Comparison of ENCODE assay signal across 8 cellular contexts in the genomic region with DNA sequence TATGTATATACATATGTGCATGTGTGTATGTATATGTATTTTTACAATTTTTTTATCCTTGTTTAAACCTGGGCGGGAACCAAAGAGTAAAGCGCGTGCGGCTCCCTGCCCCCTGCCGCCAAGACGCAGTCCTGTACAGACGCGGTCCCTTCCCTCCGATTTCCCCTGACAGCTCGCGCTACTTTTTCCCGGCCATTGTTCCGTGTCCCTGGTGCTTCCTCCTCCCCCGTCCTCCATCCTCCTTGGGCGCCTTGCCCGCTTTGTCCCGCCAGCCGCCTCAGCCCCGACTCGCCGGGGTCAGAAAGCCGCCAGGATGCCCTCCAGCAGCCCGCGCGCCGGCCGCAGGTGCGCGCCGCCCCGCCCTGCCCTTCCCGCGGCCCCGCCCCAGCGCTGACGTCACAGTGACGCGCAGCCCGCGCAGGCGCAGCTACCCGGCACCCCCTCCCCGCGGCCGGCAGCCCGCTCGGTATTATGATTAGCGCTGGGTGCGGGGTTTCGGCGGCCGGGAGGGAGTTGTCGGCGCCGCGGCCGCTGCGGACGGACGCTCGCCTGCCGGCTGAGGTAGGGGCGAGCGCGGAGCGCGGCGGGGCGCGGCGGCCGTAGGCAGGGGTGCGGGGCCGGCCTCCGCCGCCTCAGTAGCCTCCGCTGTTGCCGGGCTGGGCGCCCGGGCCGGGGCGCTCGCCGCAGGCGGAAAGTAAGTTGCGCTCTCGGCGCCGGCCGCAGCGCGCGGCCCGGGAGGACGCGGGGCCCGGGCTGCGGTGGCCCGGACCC. TPM values are rescaled to one million over a fixed set of nuclear protein-coding genes. Genes with fewer than 3 reads are reported as not detected.
DNase-seq lines count a peak whose midpoint lies in the region; ATAC-seq and TF ChIP-seq lines count a peak whose summit lies in the region.

A gene with protein sequence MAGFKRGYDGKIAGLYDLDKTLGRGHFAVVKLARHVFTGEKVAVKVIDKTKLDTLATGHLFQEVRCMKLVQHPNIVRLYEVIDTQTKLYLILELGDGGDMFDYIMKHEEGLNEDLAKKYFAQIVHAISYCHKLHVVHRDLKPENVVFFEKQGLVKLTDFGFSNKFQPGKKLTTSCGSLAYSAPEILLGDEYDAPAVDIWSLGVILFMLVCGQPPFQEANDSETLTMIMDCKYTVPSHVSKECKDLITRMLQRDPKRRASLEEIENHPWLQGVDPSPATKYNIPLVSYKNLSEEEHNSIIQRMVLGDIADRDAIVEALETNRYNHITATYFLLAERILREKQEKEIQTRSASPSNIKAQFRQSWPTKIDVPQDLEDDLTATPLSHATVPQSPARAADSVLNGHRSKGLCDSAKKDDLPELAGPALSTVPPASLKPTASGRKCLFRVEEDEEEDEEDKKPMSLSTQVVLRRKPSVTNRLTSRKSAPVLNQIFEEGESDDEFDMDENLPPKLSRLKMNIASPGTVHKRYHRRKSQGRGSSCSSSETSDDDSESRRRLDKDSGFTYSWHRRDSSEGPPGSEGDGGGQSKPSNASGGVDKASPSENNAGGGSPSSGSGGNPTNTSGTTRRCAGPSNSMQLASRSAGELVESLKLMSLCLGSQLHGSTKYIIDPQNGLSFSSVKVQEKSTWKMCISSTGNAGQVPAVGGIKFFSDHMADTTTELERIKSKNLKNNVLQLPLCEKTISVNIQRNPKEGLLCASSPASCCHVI (plus strand): TSS at position 426 of the 771 bp plus-strand sequence. CDS start 16,664 bp downstream, outside the sequence.

- CTCF ChIA-PET in BJ (lab: Yijun Ruan, JAX) = interaction anchor here (1.3 to 1.9 kb wide), 4 partner anchors 10 to 216 kb away, joined by 3 to 9 read pairs (median 4); no protein-coding TSS in a partner anchor

- H3K27me3 Mint-ChIP-seq in memory B cell = no peaks in the 10 kb centered on the region

- no peaks in the 10 kb centered on the region for H3K9me3 Mint-ChIP-seq in memory B cell

- peak; percentile 82 for TF ChIP-seq POLR2A in GM18951 (IDR thresholded peaks at IDR 0.05; ENCODE audit: extremely low read depth, insufficient read depth, insufficient read length)

- H3K27me3 ChIP-seq in BJ (ENCODE audit: control insufficient read depth, insufficient read depth, low read length) = peaks cover 4% of the 10 kb centered on the region
- H3K27me3 ChIP-seq in effector memory CD4-positive, alpha-beta T cell (replicated peaks; ENCODE audit: control insufficient read depth, insufficient read depth, low read length, poor library complexity, severe bottlenecking) = no peaks in the 10 kb centered on the region

- H3K9me3 ChIP-seq in effector memory CD4-positive, alpha-beta T cell (ENCODE audit: control insufficient read depth, low read length) = no peaks in the 10 kb centered on the region

- H3K36me3 Mint-ChIP-seq in memory B cell = peaks cover 14% of the 10 kb centered on the region

- peak within 1 kb of the TSS; percentile 54 for H3K4me3 ChIP-seq in BJ (ENCODE audit: low read depth, low read length)
- H3K4me3 ChIP-seq in effector memory CD4-positive, alpha-beta T cell (ENCODE audit: insufficient read depth, low read depth, low read length, poor library complexity, severe bottlenecking) = peak within 1 kb of the TSS; percentile 68

- POLR2A ChIA-PET in BJ (lab: Charles Lee) = interaction anchor here (0.6 kb wide), 1 partner anchor 29 kb away, joined by 4 read pairs; no protein-coding TSS in a partner anchor

- peaks cover 24% of the 10 kb centered on the region for H3K4me1 ChIP-seq in effector memory CD4-positive, alpha-beta T cell (ENCODE audit: control insufficient read depth, insufficient read depth, low read length, poor library complexity, severe bottlenecking)

- in situ Hi-C loops in GM18951 (cut with MboI; ENCODE audit: low sequenced_read_pairs, unreplicated experiment) = no loop called here

- H3K27ac Mint-ChIP-seq in memory B cell = peak within 1 kb of the TSS; percentile 89

- no peaks in the 10 kb centered on the region; the same call in 1 of the 2 replicates for H3K36me3 ChIP-seq in BJ (ENCODE audit: control insufficient read depth, insufficient read depth, low read length)
- H3K36me3 ChIP-seq in effector memory CD4-positive, alpha-beta T cell (ENCODE audit: control insufficient read depth, insufficient read depth, low read length) = no peaks in the 10 kb centered on the region

- DNase-seq in BJ (ENCODE audit: low read depth) (no peak), NCI-H748 (lab: John Stamatoyannopoulos, UW; ENCODE audit: unreplicated experiment) (peak; percentile 77), memory B cell (ENCODE audit: low spot score in 2 of 2) (peak; percentile 97 to 100)
- DNase-seq in activated CD8-positive, alpha-beta memory T cell treated with anti-CD3 and anti-CD28 coated beads for 24 hours = peak; percentile 99
- DNase-seq in effector memory CD4-positive, alpha-beta T cell = peak; percentile 84 to 89 (median 88)
- DNase-seq in stimulated activated CD8-positive, alpha-beta memory T cell treated with anti-CD3 and anti-CD28 coated beads, Interleukin-12 subunit alpha, Interleukin-12 subunit beta, amount 100 ng/mL, for 24 hours (ENCODE audit: extremely low read depth) = peak; percentile 82

- H3K4me1 Mint-ChIP-seq in memory B cell = peaks cover 35% of the 10 kb centered on the region

- ATAC-seq in HG03196 (IDR thresholded peaks at IDR 0.05; ENCODE audit: unreplicated experiment) (peak; percentile 86), memory B cell (ENCODE audit: low read depth) (peak; percentile 87)

- TF ChIP-seq CTCF in BJ (IDR thresholded peaks at IDR 0.05; ENCODE audit: insufficient read depth, low read depth, low read length) = peak; percentile 41

- H3K27ac ChIP-seq in effector memory CD4-positive, alpha-beta T cell (ENCODE audit: insufficient read depth, low read length, poor library complexity, severe bottlenecking) = peak within 1 kb of the TSS; percentile 88

- peak within 1 kb of the TSS; percentile 93 for H3K4me3 Mint-ChIP-seq in memory B cell

RNA-seq across cellular contexts. Expression of the gene that starts here (rescaled TPM):
- polyA plus RNA-seq in BJ (2011; rRNA removed) = 11.5 and 13.6 TPM in 2 replicates
- 23.6 and 32.7 TPM in 2 replicates for polyA minus RNA-seq in BJ (2011; rRNA and poly(A)+ RNA removed)
